Comparison of ENCODE assay signal across 9 cellular contexts in genomic region chr10:133532871-133533270, GRCh38. TPM values are rescaled to one million over a fixed set of nuclear protein-coding genes. Genes with fewer than 3 reads are reported as not detected.
"Had no signal": no experiment of that assay in that cellular context is flagged by ENCODE, and none has a peak within 500 bp of the region (broad histone marks: within the 10 kb centered on the region; RNA-seq: fewer than 3 reads in every experiment).

No MANE protein-coding gene starts in this region.

- H3K27ac ChIP-seq: GM23248 had no signal

- H3K9me3 ChIP-seq: HAP-1 had no signal

- H3K36me3 ChIP-seq: HAP-1 had no signal

- DNase-seq: GM23248, GOT3, H7, HFFc6, IMR-90 had no signal

- H3K4me3 ChIP-seq: GM23248, HAP-1, K562 had no signal

RNA-seq across cellular contexts. Expression of gene CYP2E1, which starts 5.7 kb away (rescaled TPM):
- total RNA-seq: GM23248, HT-29 had no signal

RNA-seq across cellular contexts. Expression of gene SYCE1, which starts 32.5 kb away (rescaled TPM):
- total RNA-seq: GM23248, H4, H7, HFFc6, HT-29, IMR-90, K562 had no signal
- polyA plus RNA-seq: GM23248, IMR-90, K562 had no signal
